ENCODE assay signal across 8 cellular contexts in genomic region chr5:60844429-60844890, GRCh38. TPM values are rescaled to one million over a fixed set of nuclear protein-coding genes. Genes with fewer than 3 reads are reported as not detected.
DNase-seq lines count a peak whose midpoint lies in the region; ATAC-seq and TF ChIP-seq lines count a peak whose summit lies in the region.

No MANE protein-coding gene starts in this region.

- WGBS in mammary epithelial cell (ENCODE audit: low coverage, missing lambda C conversion rate) = 0% methylated on average over 2 of the region's 20 CpGs

- no peaks in the 10 kb centered on the region for H3K36me3 ChIP-seq in CD4-positive, CD25-positive, alpha-beta regulatory T cell (ENCODE audit: control insufficient read depth, insufficient read depth, low read length)
- no peaks in the 10 kb centered on the region for H3K36me3 ChIP-seq in HUES48 (ENCODE audit: control insufficient read depth, insufficient read depth, low read length)
- no peaks in the 10 kb centered on the region for H3K36me3 ChIP-seq in mammary epithelial cell (ENCODE audit: insufficient read depth, low read length)
- H3K36me3 ChIP-seq in mucosa of stomach (ENCODE audit: control insufficient read depth, insufficient read depth, low read length) = no peaks in the 10 kb centered on the region

- peaks cover 0 to 3% (median 0%) of the 10 kb centered on the region in 7 donors for H3K9me3 Mint-ChIP-seq in CD4-positive, CD25-positive, alpha-beta regulatory T cell

- TF ChIP-seq CTCF in mammary epithelial cell (conservative IDR thresholded peaks at IDR 0.05 in 1 of 2, IDR thresholded peaks at IDR 0.05 in 1 of 2; ENCODE audit: extremely low read depth in 1 of 2, insufficient read depth in 1 of 2, low read depth in 1 of 2, low read length in 2 of 2) = no peak

- H3K27me3 ChIP-seq in CD4-positive, CD25-positive, alpha-beta regulatory T cell (ENCODE audit: control insufficient read depth, insufficient read depth, low read length) = peaks cover 30% of the 10 kb centered on the region
- H3K27me3 ChIP-seq in HUES48 (ENCODE audit: control insufficient read depth, insufficient read depth, low read length) = peaks cover 21% of the 10 kb centered on the region
- H3K27me3 ChIP-seq in mammary epithelial cell (ENCODE audit: insufficient read depth, low read length) = no peaks in the 10 kb centered on the region
- H3K27me3 ChIP-seq in mucosa of stomach (ENCODE audit: control insufficient read depth, insufficient read depth, low read length) = peaks cover 30% of the 10 kb centered on the region

- CTCF ChIA-PET in mammary epithelial cell (lab: Charles Lee; ENCODE audit: low non-redundant PET) = no interaction called here

- H3K9me3 ChIP-seq in CD4-positive, CD25-positive, alpha-beta regulatory T cell (ENCODE audit: control insufficient read depth in 2 of 2, low read length in 2 of 2) = no peaks in the 10 kb centered on the region
- H3K9me3 ChIP-seq in HUES48 (ENCODE audit: control insufficient read depth, insufficient read depth, low read length) (no peaks in the 10 kb centered on the region), mammary epithelial cell (replicated peaks; ENCODE audit: insufficient read depth, low read length) (no peaks in the 10 kb centered on the region), mucosa of stomach (ENCODE audit: control insufficient read depth, low read length) (no peaks in the 10 kb centered on the region)

- H3K27me3 Mint-ChIP-seq in CD4-positive, CD25-positive, alpha-beta regulatory T cell = peaks cover 59% of the 10 kb centered on the region

- H3K36me3 Mint-ChIP-seq in CD4-positive, CD25-positive, alpha-beta regulatory T cell = no peaks in the 10 kb centered on the region

- H2AFZ ChIP-seq in mammary epithelial cell (ENCODE audit: low read depth, low read length) = peak overlapping the region; percentile 100

- H3K4me3 ChIP-seq in CD4-positive, CD25-positive, alpha-beta regulatory T cell (ENCODE audit: low read depth, low read length) = peak overlapping the region; percentile 32
- H3K4me3 ChIP-seq in HUES48 (ENCODE audit: low read depth, low read length) = peak overlapping the region; percentile 79
- H3K4me3 ChIP-seq in mammary epithelial cell (replicated peaks in 1 of 3; ENCODE audit: insufficient read depth in 1 of 3, low read depth in 2 of 3, low read length in 3 of 3) = peak overlapping the region; percentile 70 to 93 (median 79)
- no peak overlapping the region for H3K4me3 ChIP-seq in mucosa of stomach (ENCODE audit: low read length)

- H3K4me2 ChIP-seq in mammary epithelial cell (ENCODE audit: insufficient read depth, low read depth, low read length) = peak overlapping the region; percentile 90

- no peak for DNase-seq in CD4-positive, CD25-positive, alpha-beta regulatory T cell
- DNase-seq in mammary epithelial cell (peak; percentile 83), NCI-H187 (lab: John Stamatoyannopoulos, UW) (no peak), GF-D8 (lab: John Stamatoyannopoulos, UW) (no peak)

- intact Hi-C loops in mammary epithelial cell (cut with micrococcal nuclease) = loop anchor here (1.0 to 5.0 kb wide), 4 partner anchors 39 to 167 kb away; partner anchors contain the start of gene DEPDC1B

- H3K9ac ChIP-seq in HUES48 (ENCODE audit: low read depth, low read length) (peak overlapping the region; percentile 67), mammary epithelial cell (ENCODE audit: insufficient read depth, low read length) (peak overlapping the region; percentile 67), mucosa of stomach (ENCODE audit: low read length) (peak overlapping the region; percentile 19)

- H3K79me2 ChIP-seq in mammary epithelial cell (ENCODE audit: insufficient read depth, low read length) = peaks cover 12% of the 10 kb centered on the region

- peak overlapping the region in 3 of 4 donors; percentile 68 to 88 (median 77) for H3K4me3 Mint-ChIP-seq in CD4-positive, CD25-positive, alpha-beta regulatory T cell

- H3K4me1 ChIP-seq in CD4-positive, CD25-positive, alpha-beta regulatory T cell (ENCODE audit: control insufficient read depth, insufficient read depth, low read length, poor library complexity, severe bottlenecking) = no peaks in the 10 kb centered on the region
- H3K4me1 ChIP-seq in HUES48 (ENCODE audit: control insufficient read depth, insufficient read depth, low read length) = peaks cover 17% of the 10 kb centered on the region
- H3K4me1 ChIP-seq in mammary epithelial cell (ENCODE audit: insufficient read depth, low read length) = peaks cover 8% of the 10 kb centered on the region
- peaks cover 7% of the 10 kb centered on the region for H3K4me1 ChIP-seq in mucosa of stomach (ENCODE audit: control insufficient read depth, insufficient read depth, low read length)

- dilution Hi-C loops in mammary epithelial cell (cut with HindIII; ENCODE audit: low sequenced_read_pairs) = no loop called here

- no TSS peak for BruUV-seq in mammary epithelial cell (replicated peaks; lab: Mats Ljungman, UMichigan)

- H3K4me1 Mint-ChIP-seq in CD4-positive, CD25-positive, alpha-beta regulatory T cell = peaks cover 0 to 12% (median 6%) of the 10 kb centered on the region in 4 donors

- H3K27ac ChIP-seq in CD4-positive, CD25-positive, alpha-beta regulatory T cell (ENCODE audit: insufficient read depth, low read length, poor library complexity, severe bottlenecking) = no peak overlapping the region
- H3K27ac ChIP-seq in HUES48 (ENCODE audit: low read depth, low read length) (peak overlapping the region; percentile 77), mammary epithelial cell (ENCODE audit: insufficient read depth, low read depth, low read length) (peak overlapping the region; percentile 85)

- in situ Hi-C loops in mammary epithelial cell (cut with MboI; ENCODE audit: low sequenced_read_pairs in 2 of 2) = loop anchor here in 1 of 2 donors (25.0 kb wide), 1 partner anchor 157 kb away; no protein-coding TSS in a partner anchor

- peak in 1 of 2 donors; percentile 22 for ATAC-seq in CD4-positive, CD25-positive, alpha-beta regulatory T cell (ENCODE audit: low read depth in 2 of 2)
- ATAC-seq in GM18519 (IDR thresholded peaks at IDR 0.05; ENCODE audit: low FRiP score, unreplicated experiment) = no peak
- ATAC-seq in HG03135 (IDR thresholded peaks at IDR 0.05; ENCODE audit: unreplicated experiment) = no peak

- no peak overlapping the region for H3K27ac Mint-ChIP-seq in CD4-positive, CD25-positive, alpha-beta regulatory T cell

- no peaks in the 10 kb centered on the region for H4K20me1 ChIP-seq in mammary epithelial cell (ENCODE audit: insufficient read depth, low read length)

RNA-seq across cellular contexts. Expression of gene ELOVL7, which starts 0.4 kb away (rescaled TPM):
- 2.8 TPM for total RNA-seq in CD4-positive, CD25-positive, alpha-beta regulatory T cell
- not detected for polyA plus RNA-seq in CD4-positive, CD25-positive, alpha-beta regulatory T cell
- total RNA-seq in mammary epithelial cell = 10 to 100 TPM; 17.8 to 21.0 TPM
- 5.6 TPM for polyA plus RNA-seq in mammary epithelial cell
- polyA minus RNA-seq in mammary epithelial cell = 5.6 TPM
